Comparison of ENCODE assay signal across 8 cellular contexts in the genomic region with DNA sequence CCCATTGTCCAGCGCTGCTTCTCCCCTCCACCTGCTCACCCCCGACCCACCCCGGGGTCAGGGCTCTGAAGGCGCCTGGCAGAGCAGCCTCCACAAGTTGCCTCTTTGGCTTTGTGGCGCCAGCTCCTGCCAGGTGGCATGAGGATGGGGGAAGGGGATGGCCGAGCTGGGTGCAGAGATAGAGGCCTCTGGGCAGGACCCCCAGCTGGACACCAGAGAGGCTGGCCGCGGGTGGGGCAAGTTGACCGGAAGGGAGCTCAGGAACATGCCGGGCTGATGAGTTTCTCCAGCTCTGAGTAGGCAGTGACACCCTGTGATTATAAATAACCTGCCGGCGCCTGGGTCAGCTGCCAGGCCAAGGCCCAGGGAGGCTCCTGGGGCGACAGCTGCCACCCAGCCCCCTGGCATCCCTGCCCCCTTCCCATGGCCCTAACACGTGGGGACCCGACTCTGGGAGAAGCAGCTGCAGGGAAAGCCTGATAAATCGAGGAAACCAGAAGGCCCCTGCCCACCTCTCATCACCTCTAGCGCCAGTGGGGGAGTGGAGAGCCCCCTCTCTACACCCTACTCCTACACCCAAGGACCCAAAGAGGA. TPM values are rescaled to one million over a fixed set of nuclear protein-coding genes. Genes with fewer than 3 reads are reported as not detected.
A peak's percentile ranks its signal among the peaks of the same experiment; 100 is the strongest.
DNase-seq lines count a peak whose midpoint lies in the region; ATAC-seq, FAIRE-seq and TF ChIP-seq lines count a peak whose summit lies in the region.

No MANE protein-coding gene starts in this region.

- H3K36me3 ChIP-seq in psoas muscle (ENCODE audit: insufficient read depth in 1 of 2, low read depth in 1 of 2): peaks cover 2 to 21% of the 10 kb centered on the region in 2 donors

- 5 to 7% (median 5%) methylated on average over 11 to 17 of the region's 17 CpGs for WGBS in psoas muscle, 3 donors

- no peaks in the 10 kb centered on the region for H3K27me3 ChIP-seq in psoas muscle (ENCODE audit: insufficient read depth in 3 of 3, low read length in 2 of 3)

- H3K4me3 ChIP-seq in fibroblast of the aortic adventitia (ENCODE audit: low read depth, low read length) (peak overlapping the region; percentile 64), psoas muscle (peak overlapping the region; percentile 86)

- peak; percentile 9 for FAIRE-seq in GM18507 (lab: Jason Lieb, UNC)

- intact Hi-C loops in psoas muscle (cut with DNase I): no loop called here

- H3K27ac ChIP-seq in psoas muscle: peak overlapping the region; percentile 95

- H3K4me1 ChIP-seq in psoas muscle: peaks cover 9% of the 10 kb centered on the region

- DNase-seq in GM18507 (ENCODE audit: extremely low spot score, insufficient read length, low read depth) (no peak), RKO (ENCODE audit: low spot score) (peak; percentile 77), fibroblast of the aortic adventitia (ENCODE audit: low read depth) (no peak), psoas muscle (peak; percentile 86 to 95), pons (ENCODE audit: low spot score) (no peak)
- no peak for DNase-seq in stimulated activated CD4-positive, alpha-beta T cell treated with anti-CD3 and anti-CD28 coated beads, Interleukin-2, amount 100 ng/mL, for 24 hours
- no peak for DNase-seq in stimulated activated CD4-positive, alpha-beta T cell treated with anti-CD3 and anti-CD28 coated beads, Interleukin-12 subunit alpha, Interleukin-12 subunit beta, amount 100 ng/mL, for 4 hours

- H3K9me3 ChIP-seq in psoas muscle: no peaks in the 10 kb centered on the region

- TF ChIP-seq CTCF in fibroblast of the aortic adventitia (IDR thresholded peaks at IDR 0.05; ENCODE audit: insufficient read depth, low read length) (no peak), psoas muscle (IDR thresholded peaks at IDR 0.05) (no peak)

- ATAC-seq in psoas muscle: peak; percentile 87 to 90 (median 89)
- ATAC-seq in GM21528 (IDR thresholded peaks at IDR 0.05; ENCODE audit: low FRiP score, unreplicated experiment): no peak

RNA-seq across cellular contexts. Expression of a gene that starts 0.7 kb away (rescaled TPM):
- total RNA-seq in fibroblast of the aortic adventitia (ENCODE audit: low replicate concordance): 0.27 and 1.2 TPM in 2 replicates
- total RNA-seq in psoas muscle: 10 to 100 TPM; 29.7 to 76.7 (median 35.7) TPM
- 100 to 1,000 TPM in 1 of 3 donors, 10 to 100 TPM in 2; 15.5 to 138 (median 30.5) TPM for polyA plus RNA-seq in psoas muscle

RNA-seq across cellular contexts. Expression of a gene that starts 26.6 kb away (rescaled TPM):
- total RNA-seq in fibroblast of the aortic adventitia (ENCODE audit: low replicate concordance) (17.9 TPM in 1 of 2 replicates, not detected in the other), psoas muscle (100 to 1,000 TPM in 1 of 4 donors, 10 to 100 TPM in 3; 91.6 to 135 (median 97.0) TPM)
- 100 to 1,000 TPM; 247 to 270 (median 264) TPM for polyA plus RNA-seq in psoas muscle

RNA-seq across cellular contexts. Expression of a gene that starts 26.8 kb away (rescaled TPM):
- total RNA-seq in fibroblast of the aortic adventitia (ENCODE audit: low replicate concordance) (87.5 and 222 TPM in 2 replicates), psoas muscle (10 to 100 TPM; 20.4 to 23.9 (median 22.8) TPM)
- 10 to 100 TPM; 30.3 to 75.7 (median 40.1) TPM for polyA plus RNA-seq in psoas muscle

RNA-seq across cellular contexts. Expression of a gene that starts 28.5 kb away (rescaled TPM):
- 0.49 and 10.5 TPM in 2 replicates for total RNA-seq in fibroblast of the aortic adventitia (ENCODE audit: low replicate concordance)
- total RNA-seq in psoas muscle: 1 to 10 TPM in 2 of 4 donors, under 1 TPM in 2; 0.69 to 2.1 (median 0.92) TPM
- 1 to 10 TPM in 2 of 3 donors, under 1 TPM in 1; 0.15 to 2.7 (median 1.2) TPM for polyA plus RNA-seq in psoas muscle

RNA-seq across cellular contexts. Expression of a gene that starts 58.7 kb away (rescaled TPM):
- total RNA-seq in fibroblast of the aortic adventitia (ENCODE audit: low replicate concordance) (13.3 and 27.7 TPM in 2 replicates), psoas muscle (10 to 100 TPM; 10.1 to 14.9 (median 11.0) TPM)
- 10 to 100 TPM in 1 of 3 donors, 1 to 10 TPM in 2; 7.3 to 32.7 (median 9.2) TPM for polyA plus RNA-seq in psoas muscle

Comparison
In these comparisons a context has a peak if more than half of its experiments do, and no peak if none do; other contexts are left out.
1. DNase-seq: peak in RKO (single experiment) and psoas muscle (2 of 2); none in GM18507 (single experiment), fibroblast of the aortic adventitia (single experiment), pons (single experiment), stimulated activated CD4-positive, alpha-beta T cell treated with anti-CD3 and anti-CD28 coated beads, Interleukin-2, amount 100 ng/mL, for 24 hours (0 of 2) and stimulated activated CD4-positive, alpha-beta T cell treated with anti-CD3 and anti-CD28 coated beads, Interleukin-12 subunit alpha, Interleukin-12 subunit beta, amount 100 ng/mL, for 4 hours (single experiment).
2. RNA of a gene that starts 0.7 kb away (total RNA-seq): 29.7 to 76.7 TPM in psoas muscle; 0.27 to 1.2 TPM in fibroblast of the aortic adventitia; every median in the first group is over 10 times any median in the second.